Comparison of ENCODE assay signal across 8 cellular contexts in the genomic region with DNA sequence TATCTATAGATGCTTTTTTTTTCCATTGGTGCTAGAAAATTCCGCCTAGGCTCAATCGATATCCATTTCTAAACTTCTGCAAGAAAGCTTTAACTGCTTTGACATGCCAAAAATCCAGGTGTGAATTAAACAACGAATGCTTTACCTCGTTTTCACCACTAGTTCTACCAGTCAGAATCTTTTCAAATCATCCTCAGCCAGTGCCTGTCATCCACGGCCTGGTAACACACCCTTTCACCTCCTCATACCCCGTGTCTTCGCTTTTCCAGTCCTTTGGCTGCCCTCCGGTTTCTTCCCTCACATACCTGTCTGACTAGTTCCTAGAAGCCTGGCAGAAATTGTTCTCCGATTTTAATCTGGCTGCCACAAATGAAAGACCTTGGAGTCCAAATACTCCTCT. TPM values are rescaled to one million over a fixed set of nuclear protein-coding genes. Genes with fewer than 3 reads are reported as not detected.
DNase-seq lines count a peak whose midpoint lies in the region; TF ChIP-seq lines count a peak whose summit lies in the region.
"Had no signal": no experiment of that assay in that cellular context is flagged by ENCODE, and none has a peak within 500 bp of the region (broad histone marks: within the 10 kb centered on the region; RNA-seq: fewer than 3 reads in every experiment).

No MANE protein-coding gene starts in this region.

- H3K27me3 Mint-ChIP-seq in mesothelial cell of epicardium (ENCODE audit: low read depth): no peaks in the 10 kb centered on the region

- DNase-seq in NB4 (ENCODE audit: low read depth): peak; percentile 4
- DNase-seq in brain microvascular endothelial cell: no peak
- no peak for DNase-seq in mesothelial cell of epicardium (ENCODE audit: low spot score in 2 of 2, unreplicated experiment in 2 of 2)
- DNase-seq in NCI-H128 (lab: John Stamatoyannopoulos, UW; ENCODE audit: unreplicated experiment): no peak
- DNase-seq in EL: no peak
- no peak for DNase-seq in SKM-1 (lab: John Stamatoyannopoulos, UW; ENCODE audit: unreplicated experiment)

- TF ChIP-seq CTCF in GM12872 (IDR thresholded peaks at IDR 0.05; ENCODE audit: insufficient read depth, low read depth, low read length) (peak; percentile 35; the same call in 2 of the 3 replicates), NB4 (IDR thresholded peaks at IDR 0.05; ENCODE audit: low read depth, low read length) (no peak), brain microvascular endothelial cell (IDR thresholded peaks at IDR 0.05; ENCODE audit: low read depth, low read length, missing control alignments) (peak; percentile 31), mesothelial cell of epicardium (IDR thresholded peaks at IDR 0.05; ENCODE audit: unreplicated experiment) (peak; percentile 57)

- peak overlapping the region; percentile 92 for H3K4me3 Mint-ChIP-seq in mesothelial cell of epicardium

- in situ Hi-C loops in brain microvascular endothelial cell (cut with HindIII; ENCODE audit: low pct_ligation_motif_present, low sequenced_read_pairs): no loop called here

- TF ChIP-seq POLR2A in NB4 (IDR thresholded peaks at IDR 0.05; ENCODE audit: extremely low read depth, insufficient read length): no peak

- H3K4me3 ChIP-seq in NB4 (ENCODE audit: low read depth, low read length): no peak overlapping the region
- H3K4me3 ChIP-seq in brain microvascular endothelial cell (ENCODE audit: low read depth, low read length): no peak overlapping the region

- H3K27ac ChIP-seq in brain microvascular endothelial cell: no peak overlapping the region
- H3K27ac ChIP-seq: neutrophil had no signal

- H3K9me3 Mint-ChIP-seq in mesothelial cell of epicardium: no peaks in the 10 kb centered on the region

- H3K36me3 Mint-ChIP-seq in mesothelial cell of epicardium: no peaks in the 10 kb centered on the region

- no peaks in the 10 kb centered on the region for H3K27me3 ChIP-seq in brain microvascular endothelial cell (replicated peaks)

- peaks cover 36% of the 10 kb centered on the region for H3K4me1 Mint-ChIP-seq in mesothelial cell of epicardium

- no peaks in the 10 kb centered on the region for H3K36me3 ChIP-seq in brain microvascular endothelial cell (replicated peaks)
- H3K36me3 ChIP-seq: neutrophil had no signal

- peak overlapping the region; percentile 98 for H3K27ac Mint-ChIP-seq in mesothelial cell of epicardium

RNA-seq across cellular contexts. Expression of gene PHC1, which starts 1.4 kb away (rescaled TPM):
- total RNA-seq in mesothelial cell of epicardium: 115 to 119 TPM (median 117 TPM) in 3 replicates

RNA-seq across cellular contexts. Expression of gene M6PR, which starts 36.5 kb away (rescaled TPM):
- total RNA-seq in mesothelial cell of epicardium: 117 to 118 TPM (median 117 TPM) in 3 replicates
